In genomic region chr5:138339086-138339456, GRCh38 we compare ENCODE assay signal across 8 cellular contexts. TPM values are rescaled to one million over a fixed set of nuclear protein-coding genes. Genes with fewer than 3 reads are reported as not detected.
DNase-seq lines count a peak whose midpoint lies in the region; ATAC-seq, FAIRE-seq and TF ChIP-seq lines count a peak whose summit lies in the region.

No MANE protein-coding gene starts in this region.

- CTCF ChIA-PET in OCI-LY7 (lab: Charles Lee; ENCODE audit: unreplicated experiment), result interaction anchor here (3.6 kb wide), 1 partner anchor 14 kb away, joined by 34 read pairs; the partner anchor contains the start of gene KDM3B
- CTCF ChIA-PET in endothelial cell of umbilical vein (lab: Charles Lee), result interaction anchor here (1.9 to 4.1 kb wide), 2 partner anchors 14 to 115 kb away, joined by 6 to 64 read pairs; partner anchors contain the start of gene KDM3B

- H3K9me3 ChIP-seq in OCI-LY7 (ENCODE audit: low read length), result no peaks in the 10 kb centered on the region
- H3K9me3 ChIP-seq in endothelial cell of umbilical vein (replicated peaks; ENCODE audit: control insufficient read depth, insufficient read depth, low read length), result no peaks in the 10 kb centered on the region
- no peaks in the 10 kb centered on the region for H3K9me3 ChIP-seq in neural cell (ENCODE audit: low read length)

- H2AFZ ChIP-seq in OCI-LY7 (ENCODE audit: low read length) (no peak overlapping the region), endothelial cell of umbilical vein (ENCODE audit: low read depth, low read length) (no peak overlapping the region), neural cell (ENCODE audit: low read depth, low read length) (peak overlapping the region; percentile 17)

- no peak for TF ChIP-seq RAD21 in neural cell (conservative IDR thresholded peaks at IDR 0.05)

- no peak for ATAC-seq in GM18861 (IDR thresholded peaks at IDR 0.05; ENCODE audit: unreplicated experiment)
- no peak for ATAC-seq in HG02571 (IDR thresholded peaks at IDR 0.05; ENCODE audit: unreplicated experiment)

- H3K9me2 ChIP-seq in OCI-LY7 (ENCODE audit: insufficient read depth, low read length) (no peaks in the 10 kb centered on the region), neural cell (ENCODE audit: insufficient read depth, low read length) (no peaks in the 10 kb centered on the region)

- POLR2A ChIA-PET in OCI-LY7 (lab: Charles Lee), result interaction anchor here (0.9 to 6.1 kb wide), 4 partner anchors 8 to 145 kb away, joined by 3 to 102 read pairs (median 8); partner anchors contain the start of genes CDC23, CDC25C and KDM3B
- POLR2A ChIA-PET in endothelial cell of umbilical vein (lab: Charles Lee), result interaction anchor here (0.8 to 4.3 kb wide), 3 partner anchors 14 to 267 kb away, joined by 8 to 58 read pairs (median 8); partner anchors contain the start of gene KDM3B

- H3K79me2 ChIP-seq in OCI-LY7 (ENCODE audit: insufficient read depth, low read depth, low read length) (peaks cover 34% of the 10 kb centered on the region; the same call in 1 of the 2 replicates), endothelial cell of umbilical vein (ENCODE audit: control insufficient read depth, insufficient read depth, low read length) (peaks cover 34% of the 10 kb centered on the region), neural cell (replicated peaks; ENCODE audit: insufficient read depth, low read length) (peaks cover 40% of the 10 kb centered on the region)

- peak overlapping the region; percentile 89 for H3K4me3 ChIP-seq in OCI-LY7 (ENCODE audit: low read depth, low read length, poor library complexity, severe bottlenecking)
- H3K4me3 ChIP-seq in endothelial cell of umbilical vein (replicated peaks in 1 of 3; ENCODE audit: insufficient read depth in 1 of 3, low read depth in 1 of 3, low read length in 3 of 3), result peak overlapping the region; percentile 26 to 84 (median 62)
- peak overlapping the region; percentile 96 for H3K4me3 ChIP-seq in neural cell (ENCODE audit: low read length)

- H3K27ac ChIP-seq in OCI-LY7 (ENCODE audit: low read depth, low read length, poor library complexity, severe bottlenecking) (peak overlapping the region; percentile 67), endothelial cell of umbilical vein (ENCODE audit: insufficient read depth, low read depth, low read length) (peak overlapping the region; percentile 0), neural cell (ENCODE audit: low read length) (peak overlapping the region; percentile 92)

- H3K4me2 ChIP-seq in OCI-LY7 (ENCODE audit: low read length), result peak overlapping the region; percentile 99
- peak overlapping the region; percentile 59 for H3K4me2 ChIP-seq in endothelial cell of umbilical vein (ENCODE audit: insufficient read depth, low read length)
- peak overlapping the region; percentile 94 for H3K4me2 ChIP-seq in neural cell (ENCODE audit: low read length)

- H3K27me3 ChIP-seq in endothelial cell of umbilical vein (ENCODE audit: control insufficient read depth in 2 of 2, insufficient read depth in 2 of 2, low read length in 2 of 2), result no peaks in the 10 kb centered on the region
- H3K27me3 ChIP-seq in neural cell (ENCODE audit: insufficient read depth, low read depth, low read length), result no peaks in the 10 kb centered on the region

- intact Hi-C loops in OCI-LY7 (cut with micrococcal nuclease; ENCODE audit: unreplicated experiment), result loop anchor here (1.0 to 5.0 kb wide), 3 partner anchors 13 to 203 kb away; partner anchors contain the start of genes BRD8, ETF1, KDM3B and KIF20A
- intact Hi-C loops in endothelial cell of umbilical vein (cut with micrococcal nuclease), result loop anchor here (5.0 kb wide), 1 partner anchor 117 kb away; no protein-coding TSS in a partner anchor

- TSS peak; percentile 64 for BruUV-seq in OCI-LY7 (replicated peaks; lab: Mats Ljungman, UMichigan)
- TSS peak; percentile 37 for BruUV-seq in endothelial cell of umbilical vein (replicated peaks; lab: Mats Ljungman, UMichigan)

- no peak for TF ChIP-seq EP300 in neural cell (conservative IDR thresholded peaks at IDR 0.05; ENCODE audit: poor library complexity, severe bottlenecking)

- no peaks in the 10 kb centered on the region for H3K9me1 ChIP-seq in endothelial cell of umbilical vein (replicated peaks; ENCODE audit: control insufficient read depth, extremely low read depth, insufficient read depth, low read length)

- peak; percentile 89 for FAIRE-seq in endothelial cell of umbilical vein (lab: Jason Lieb, UNC)

- no peak for TF ChIP-seq POLR2A in endothelial cell of umbilical vein (IDR thresholded peaks at IDR 0.05; ENCODE audit: low read depth, low read length)

- no peaks in the 10 kb centered on the region for H3F3A ChIP-seq in neural cell (ENCODE audit: insufficient read depth, low read length, poor library complexity, severe bottlenecking)

- dilution Hi-C loops in endothelial cell of umbilical vein (cut with MboI; ENCODE audit: extremely low pct_ligation_motif_present, low sequenced_read_pairs), result no loop called here

- peaks cover 26% of the 10 kb centered on the region for H3K4me1 ChIP-seq in OCI-LY7 (ENCODE audit: insufficient read depth, low read length, poor library complexity, severe bottlenecking)
- H3K4me1 ChIP-seq in endothelial cell of umbilical vein (ENCODE audit: control insufficient read depth, extremely low read depth, insufficient read depth, low read length), result peaks cover 13% of the 10 kb centered on the region

- H4K20me1 ChIP-seq in OCI-LY7 (ENCODE audit: insufficient read depth, low read length), result peaks cover 16% of the 10 kb centered on the region; the same call in 1 of the 2 replicates
- no peaks in the 10 kb centered on the region for H4K20me1 ChIP-seq in endothelial cell of umbilical vein (replicated peaks; ENCODE audit: control insufficient read depth, extremely low read depth, insufficient read depth, low read length)
- H4K20me1 ChIP-seq in neural cell (ENCODE audit: insufficient read depth), result no peaks in the 10 kb centered on the region

- no peak for TF ChIP-seq CTCF in OCI-LY7 (conservative IDR thresholded peaks at IDR 0.05; ENCODE audit: low read length)
- no peak for TF ChIP-seq CTCF in endothelial cell of umbilical vein (IDR thresholded peaks at IDR 0.05; ENCODE audit: extremely low read depth in 1 of 2, insufficient read depth in 1 of 2, low read depth in 1 of 2, low read length in 2 of 2)
- no peak for TF ChIP-seq CTCF in neural cell (IDR thresholded peaks at IDR 0.05; ENCODE audit: poor library complexity, severe bottlenecking)

- peak; percentile 68 for DNase-seq in ELF-1 (ENCODE audit: low read depth, low spot score)
- peak; percentile 41 for DNase-seq in OCI-LY7 (ENCODE audit: low spot score)
- DNase-seq in endothelial cell of umbilical vein (ENCODE audit: low read depth, low spot score), result peak; percentile 54
- no peak for DNase-seq in NCI-H1694 (lab: John Stamatoyannopoulos, UW)
- DNase-seq in SK-N-DZ (ENCODE audit: low spot score), result no peak

- H3K36me3 ChIP-seq in OCI-LY7 (ENCODE audit: insufficient read depth, low read length) (peaks cover 32% of the 10 kb centered on the region), endothelial cell of umbilical vein (ENCODE audit: control insufficient read depth in 2 of 2, extremely low read depth in 1 of 2, insufficient read depth in 2 of 2, low read length in 2 of 2) (peaks cover 5 to 6% of the 10 kb centered on the region in 2 experiments), neural cell (ENCODE audit: insufficient read depth, low read length) (no peaks in the 10 kb centered on the region)

- H3K9ac ChIP-seq in endothelial cell of umbilical vein (replicated peaks; ENCODE audit: extremely low read depth, insufficient read depth, low read length) (peak overlapping the region; percentile 81), neural cell (ENCODE audit: low read length) (peak overlapping the region; percentile 99)

RNA-seq across cellular contexts. Expression of gene FAM53C, which starts 1.0 kb away (rescaled TPM):
- total RNA-seq in OCI-LY7 (2014; rRNA removed; shearing (Covaris generic)), result 38.4 and 42.3 TPM in 2 replicates
- 46.5 and 47.8 TPM in 2 replicates for total RNA-seq in OCI-LY7 (2022)
- 34.2 and 37.4 TPM in 2 replicates for total RNA-seq in endothelial cell of umbilical vein
- polyA plus RNA-seq in endothelial cell of umbilical vein, result 37.9 and 41.4 TPM in 2 replicates
- 28.2 and 28.6 TPM in 2 replicates for polyA plus RNA-seq in endothelial cell of umbilical vein (2011; cell fraction: cytosol; rRNA removed)
- polyA plus RNA-seq in endothelial cell of umbilical vein (2011; cell fraction: nucleus; rRNA removed), result 29.0 and 32.1 TPM in 2 replicates
- 24.5 and 25.4 TPM in 2 replicates for polyA plus RNA-seq in endothelial cell of umbilical vein (2012)
- 41.0 and 46.1 TPM in 2 replicates for polyA minus RNA-seq in endothelial cell of umbilical vein
- polyA minus RNA-seq in endothelial cell of umbilical vein (2011; cell fraction: cytosol; rRNA and poly(A)+ RNA removed), result 17.6 TPM
- polyA minus RNA-seq in endothelial cell of umbilical vein (2011; cell fraction: nucleus; rRNA and poly(A)+ RNA removed), result 18.1 and 25.7 TPM in 2 replicates
- polyA plus RNA-seq in neural cell, result 44.2 and 52.1 TPM in 2 replicates
- polyA minus RNA-seq in neural cell, result 50.7 and 58.4 TPM in 2 replicates
- 42.0 and 49.4 TPM in 2 replicates for polyA plus RNA-seq in SK-N-DZ (2014; cell fraction: cytosol; rRNA removed)
- polyA plus RNA-seq in SK-N-DZ (2014; cell fraction: nucleus; rRNA removed), result 53.8 and 57.7 TPM in 2 replicates

RNA-seq across cellular contexts. Expression of gene CDC25C, which starts 7.5 kb away (rescaled TPM):
- 19.2 and 21.8 TPM in 2 replicates for total RNA-seq in OCI-LY7 (2014; rRNA removed; shearing (Covaris generic))
- total RNA-seq in OCI-LY7 (2022), result 21.1 and 26.9 TPM in 2 replicates
- 13.3 and 13.6 TPM in 2 replicates for total RNA-seq in endothelial cell of umbilical vein
- polyA plus RNA-seq in endothelial cell of umbilical vein, result 5.5 and 8.1 TPM in 2 replicates
- 10.0 and 11.7 TPM in 2 replicates for polyA plus RNA-seq in endothelial cell of umbilical vein (2011; cell fraction: cytosol; rRNA removed)
- 12.0 and 14.4 TPM in 2 replicates for polyA plus RNA-seq in endothelial cell of umbilical vein (2011; cell fraction: nucleus; rRNA removed)
- polyA plus RNA-seq in endothelial cell of umbilical vein (2012), result 3.0 and 8.6 TPM in 2 replicates
- polyA minus RNA-seq in endothelial cell of umbilical vein, result 9.1 and 9.4 TPM in 2 replicates
- 4.9 TPM for polyA minus RNA-seq in endothelial cell of umbilical vein (2011; cell fraction: cytosol; rRNA and poly(A)+ RNA removed)
- 5.6 and 11.3 TPM in 2 replicates for polyA minus RNA-seq in endothelial cell of umbilical vein (2011; cell fraction: nucleus; rRNA and poly(A)+ RNA removed)
- 0.71 and 1.3 TPM in 2 replicates for polyA plus RNA-seq in neural cell
- polyA minus RNA-seq in neural cell, result 1.5 TPM in 2 replicates
- polyA plus RNA-seq in SK-N-DZ (2014; cell fraction: cytosol; rRNA removed), result 48.9 and 51.5 TPM in 2 replicates
- polyA plus RNA-seq in SK-N-DZ (2014; cell fraction: nucleus; rRNA removed), result 31.7 and 34.1 TPM in 2 replicates

RNA-seq across cellular contexts. Expression of gene KDM3B, which starts 13.4 kb away (rescaled TPM):
- 51.1 and 57.1 TPM in 2 replicates for total RNA-seq in OCI-LY7 (2014; rRNA removed; shearing (Covaris generic))
- 63.6 and 64.8 TPM in 2 replicates for total RNA-seq in OCI-LY7 (2022)
- 52.6 and 55.7 TPM in 2 replicates for total RNA-seq in endothelial cell of umbilical vein
- polyA plus RNA-seq in endothelial cell of umbilical vein, result 15.8 and 19.0 TPM in 2 replicates
- polyA plus RNA-seq in endothelial cell of umbilical vein (2011; cell fraction: cytosol; rRNA removed), result 22.6 and 24.9 TPM in 2 replicates
- 52.1 and 60.9 TPM in 2 replicates for polyA plus RNA-seq in endothelial cell of umbilical vein (2011; cell fraction: nucleus; rRNA removed)
- 24.6 and 31.8 TPM in 2 replicates for polyA plus RNA-seq in endothelial cell of umbilical vein (2012)
- 70.9 and 72.3 TPM in 2 replicates for polyA minus RNA-seq in endothelial cell of umbilical vein
- 26.2 TPM for polyA minus RNA-seq in endothelial cell of umbilical vein (2011; cell fraction: cytosol; rRNA and poly(A)+ RNA removed)
- 43.6 and 55.2 TPM in 2 replicates for polyA minus RNA-seq in endothelial cell of umbilical vein (2011; cell fraction: nucleus; rRNA and poly(A)+ RNA removed)
- 58.7 and 60.9 TPM in 2 replicates for polyA plus RNA-seq in neural cell
- polyA minus RNA-seq in neural cell, result 135 and 136 TPM in 2 replicates
- polyA plus RNA-seq in SK-N-DZ (2014; cell fraction: cytosol; rRNA removed), result 64.0 and 69.3 TPM in 2 replicates
- polyA plus RNA-seq in SK-N-DZ (2014; cell fraction: nucleus; rRNA removed), result 64.0 and 65.0 TPM in 2 replicates

Comparison
In these comparisons a context has a peak if more than half of its experiments do, and no peak if none do; other contexts are left out.
1. DNase-seq: peak in ELF-1 (single experiment), OCI-LY7 (single experiment) and endothelial cell of umbilical vein (single experiment); none in NCI-H1694 (single experiment) and SK-N-DZ (single experiment).
2. H3K27ac ChIP-seq: peak in every context shown above with its lines; median percentile 92 in neural cell; 67 in OCI-LY7; 0 in endothelial cell of umbilical vein.
3. Peak in every context shown above with its lines, with median percentiles within 50 percentile points of each other: H3K4me2 ChIP-seq and H3K4me3 ChIP-seq.